In the genomic region with DNA sequence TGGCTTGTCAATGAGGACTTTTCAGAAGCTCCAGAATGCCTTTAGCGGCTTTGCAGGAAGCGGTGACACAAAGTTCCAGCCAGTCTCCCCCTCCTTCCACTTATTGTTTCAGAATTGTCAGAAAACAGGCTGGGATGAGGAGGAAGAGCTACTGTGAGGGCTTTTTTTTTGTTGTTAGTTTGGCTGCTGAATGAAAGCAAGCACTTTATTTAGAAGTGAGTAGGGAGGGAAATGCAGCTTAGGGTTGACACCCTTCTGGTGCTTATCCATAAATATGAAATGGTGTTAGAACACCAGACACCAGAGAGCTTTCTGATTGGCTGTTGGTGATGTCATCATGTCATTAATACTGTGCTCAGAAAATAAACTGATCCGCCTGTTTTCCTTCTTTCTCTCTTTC, we compare ENCODE assay signal across 14 cellular contexts.
DNase-seq lines count a peak whose midpoint lies in the region; TF ChIP-seq lines count a peak whose summit lies in the region.
"Had no signal": no experiment of that assay in that cellular context is flagged by ENCODE, and none has a peak within 500 bp of the region (broad histone marks: within the 10 kb centered on the region; RNA-seq: fewer than 3 reads in every experiment).

No MANE protein-coding gene starts in this region.

- intact Hi-C loops in lower leg skin (cut with DNase I; ENCODE audit: low total_unique reads): no loop called here

- H3K27ac Mint-ChIP-seq in endodermal cell: peak overlapping the region; percentile 49
- H3K27ac Mint-ChIP-seq: activated naive CD4-positive, alpha-beta T cell treated with anti-CD3 and anti-CD28 coated beads, Interleukin-2, amount 10 ng/mL, durations not matched to agents 7 days and 5 days had no signal

- no peak for TF ChIP-seq POLR2A in lower leg skin (IDR thresholded peaks at IDR 0.05)

- H3K36me3 ChIP-seq in endodermal cell (ENCODE audit: control insufficient read depth, insufficient read depth, low read length): peaks cover 84% of the 10 kb centered on the region
- no peaks in the 10 kb centered on the region for H3K36me3 ChIP-seq in mesenchymal stem cell (ENCODE audit: control insufficient read depth in 1 of 2, insufficient read depth in 2 of 2, low read depth in 1 of 2, low read length in 2 of 2)
- no peaks in the 10 kb centered on the region for H3K36me3 ChIP-seq in MM.1S (replicated peaks; ENCODE audit: insufficient read depth, low read length)

- H3K36me3 Mint-ChIP-seq in endodermal cell (ENCODE audit: low read depth): peaks cover 39% of the 10 kb centered on the region
- H3K36me3 Mint-ChIP-seq: activated naive CD4-positive, alpha-beta T cell treated with anti-CD3 and anti-CD28 coated beads, Interleukin-2, amount 10 ng/mL, durations not matched to agents 7 days and 5 days had no signal

- H2BK15ac ChIP-seq in mesenchymal stem cell (ENCODE audit: low read depth, poor library complexity, severe bottlenecking): no peak overlapping the region

- H2BK12ac ChIP-seq in mesenchymal stem cell (ENCODE audit: low read length in 2 of 2): no peak overlapping the region

- TF ChIP-seq CTCF in endodermal cell (conservative IDR thresholded peaks at IDR 0.05): no peak
- TF ChIP-seq CTCF in lower leg skin (IDR thresholded peaks at IDR 0.05): no peak
- no peak for TF ChIP-seq CTCF in MM.1S (IDR thresholded peaks at IDR 0.05; ENCODE audit: low read length)

- H3K9me3 ChIP-seq in endodermal cell (ENCODE audit: control insufficient read depth, low read length): peaks cover 5% of the 10 kb centered on the region
- no peaks in the 10 kb centered on the region for H3K9me3 ChIP-seq in mesenchymal stem cell (ENCODE audit: control insufficient read depth, low read length)
- no peaks in the 10 kb centered on the region for H3K9me3 ChIP-seq in MM.1S (replicated peaks; ENCODE audit: insufficient read depth, low read length)

- H3K4me1 Mint-ChIP-seq in endodermal cell: peaks cover 53% of the 10 kb centered on the region

- DNase-seq in Ammon's horn (ENCODE audit: low spot score) (peak; percentile 65), LHCN-M2 (ENCODE audit: low read depth) (peak; percentile 4), endodermal cell (no peak), mesenchymal stem cell (no peak), CD1c-positive myeloid dendritic cell (ENCODE audit: extremely low spot score) (no peak), lower leg skin (ENCODE audit: low spot score in 2 of 2) (no peak), MM.1S (no peak)
- DNase-seq in stimulated activated CD4-positive, alpha-beta T cell treated with anti-CD3 and anti-CD28 coated beads, Interleukin-2, amount 100 ng/mL, for 24 hours: no peak
- DNase-seq: activated naive CD4-positive, alpha-beta T cell treated with anti-CD3 and anti-CD28 coated beads, Interleukin-2, amount 10 ng/mL, durations not matched to agents 7 days and 5 days; erythroblast; KG1; NCI-H526 treated with DMSO at 0.1 percent for 48 hours; small intestine had no signal

- H3K4me3 ChIP-seq in endodermal cell (ENCODE audit: low read length) (no peak overlapping the region), mesenchymal stem cell (ENCODE audit: insufficient read depth in 1 of 2, low read depth in 1 of 2, low read length in 2 of 2) (no peak overlapping the region), lower leg skin (ENCODE audit: low read depth, poor library complexity, severe bottlenecking) (no peak overlapping the region), MM.1S (ENCODE audit: low read length) (no peak overlapping the region)

- H3K27me3 ChIP-seq in endodermal cell (ENCODE audit: control insufficient read depth, insufficient read depth, low read length, poor library complexity, severe bottlenecking) (no peaks in the 10 kb centered on the region), mesenchymal stem cell (ENCODE audit: control insufficient read depth in 1 of 2, insufficient read depth in 1 of 2, low read length in 2 of 2) (no peaks in the 10 kb centered on the region), MM.1S (replicated peaks; ENCODE audit: insufficient read depth, low read length) (no peaks in the 10 kb centered on the region)

- no peaks in the 10 kb centered on the region for H3K9me2 ChIP-seq in MM.1S (replicated peaks; ENCODE audit: insufficient read depth, low read length)

- H3K4me3 Mint-ChIP-seq in endodermal cell: no peak overlapping the region
- H3K4me3 Mint-ChIP-seq: activated naive CD4-positive, alpha-beta T cell treated with anti-CD3 and anti-CD28 coated beads, Interleukin-2, amount 10 ng/mL, durations not matched to agents 7 days and 5 days had no signal

- H4K20me1 ChIP-seq in MM.1S (ENCODE audit: insufficient read depth, low read length): no peaks in the 10 kb centered on the region

- no peaks in the 10 kb centered on the region for H3K27me3 Mint-ChIP-seq in endodermal cell (ENCODE audit: insufficient read depth)

- H3K4me2 ChIP-seq in mesenchymal stem cell (ENCODE audit: low read length, poor library complexity, severe bottlenecking) (no peak overlapping the region), MM.1S (ENCODE audit: low read depth, low read length) (no peak overlapping the region)

- peak overlapping the region in 1 of 2 experiments; percentile 16 for H3K18ac ChIP-seq in mesenchymal stem cell (ENCODE audit: low read depth in 1 of 2, low read length in 2 of 2)

- H3K4ac ChIP-seq in mesenchymal stem cell (ENCODE audit: low read depth in 1 of 2, low read length in 2 of 2): no peak overlapping the region

- H3K4me1 ChIP-seq in endodermal cell (ENCODE audit: control insufficient read depth, insufficient read depth, low read length): peaks cover 15% of the 10 kb centered on the region
- peaks cover 6% of the 10 kb centered on the region for H3K4me1 ChIP-seq in mesenchymal stem cell (ENCODE audit: control insufficient read depth, insufficient read depth, low read depth, low read length)
- H3K4me1 ChIP-seq in MM.1S (ENCODE audit: low read length): no peaks in the 10 kb centered on the region

- H3K27ac ChIP-seq in endodermal cell (ENCODE audit: low read depth, low read length) (peak overlapping the region; percentile 79), mesenchymal stem cell (ENCODE audit: low read length, poor library complexity, severe bottlenecking) (no peak overlapping the region), MM.1S (ENCODE audit: low read length) (no peak overlapping the region)
- H3K27ac ChIP-seq: RWPE1 had no signal

- no peak overlapping the region for H2AFZ ChIP-seq in mesenchymal stem cell (ENCODE audit: low read depth, low read length)
- H2AFZ ChIP-seq in MM.1S (ENCODE audit: low read length): no peak overlapping the region

- H3K14ac ChIP-seq in mesenchymal stem cell (ENCODE audit: low read length in 2 of 2): no peak overlapping the region

- no peak overlapping the region for H2BK120ac ChIP-seq in mesenchymal stem cell (ENCODE audit: low read depth, low read length)

- H3K79me2 ChIP-seq in MM.1S (ENCODE audit: low read length): no peaks in the 10 kb centered on the region

- H3K79me1 ChIP-seq in mesenchymal stem cell (replicated peaks; ENCODE audit: low read length, poor library complexity, severe bottlenecking): no peaks in the 10 kb centered on the region

- peak overlapping the region; percentile 45 for H2AK5ac ChIP-seq in mesenchymal stem cell (ENCODE audit: low read length, severe bottlenecking)

- no peaks in the 10 kb centered on the region for H3F3A ChIP-seq in MM.1S (ENCODE audit: insufficient read depth, low read length)

- no peak overlapping the region for H4K91ac ChIP-seq in mesenchymal stem cell (ENCODE audit: low read length)

- no peak overlapping the region for H3K23ac ChIP-seq in mesenchymal stem cell (ENCODE audit: low read length in 2 of 2)

- H4K8ac ChIP-seq in mesenchymal stem cell (ENCODE audit: low read length): no peak overlapping the region

- no peak overlapping the region for H2BK5ac ChIP-seq in mesenchymal stem cell (ENCODE audit: low read depth, low read length, poor library complexity, severe bottlenecking)

- WGBS in endodermal cell (ENCODE audit: insufficient coverage in 1 of 2, insufficient read length in 1 of 2), 2 experiments: 67 to 80% methylated on average over 2 to 3 of the region's 3 CpGs
- 83% methylated on average over 1 of the region's 3 CpGs for WGBS in mesenchymal stem cell
- 51 to 60% methylated on average over 3 of the region's 3 CpGs for WGBS in lower leg skin, 2 donors

- H3K9ac ChIP-seq in endodermal cell (ENCODE audit: extremely low read depth, low read length, poor library complexity, severe bottlenecking) (no peak overlapping the region), mesenchymal stem cell (ENCODE audit: low read length) (no peak overlapping the region), MM.1S (ENCODE audit: low read length) (no peak overlapping the region)

- H3K9me3 Mint-ChIP-seq in endodermal cell: no peaks in the 10 kb centered on the region
- H3K9me3 Mint-ChIP-seq: activated naive CD4-positive, alpha-beta T cell treated with anti-CD3 and anti-CD28 coated beads, Interleukin-2, amount 10 ng/mL, durations not matched to agents 7 days and 5 days had no signal

Comparison
In these comparisons a context has a peak if more than half of its experiments do, and no peak if none do; other contexts are left out.
1. DNase-seq: peak in Ammon's horn (single experiment) and LHCN-M2 (single experiment); none in endodermal cell (single experiment), mesenchymal stem cell (single experiment), stimulated activated CD4-positive, alpha-beta T cell treated with anti-CD3 and anti-CD28 coated beads, Interleukin-2, amount 100 ng/mL, for 24 hours (0 of 2), CD1c-positive myeloid dendritic cell (single experiment), lower leg skin (0 of 2) and MM.1S (single experiment).